Comparison of ENCODE assay signal across 20 cellular contexts in genomic region chr18:48374423-48375149, GRCh38. TPM values are rescaled to one million over a fixed set of nuclear protein-coding genes. Genes with fewer than 3 reads are reported as not detected.
A peak's percentile ranks its signal among the peaks of the same experiment; 100 is the strongest.
DNase-seq lines count a peak whose midpoint lies in the region; ATAC-seq and TF ChIP-seq lines count a peak whose summit lies in the region.
"Had no signal": no experiment of that assay in that cellular context is flagged by ENCODE, and none has a peak within 500 bp of the region (broad histone marks: within the 10 kb centered on the region; RNA-seq: fewer than 3 reads in every experiment).

No MANE protein-coding gene starts in this region.

- intact Hi-C loops in left ventricle myocardium superior (cut with micrococcal nuclease) (no loop called here), sciatic nerve (cut with DNase I) (no loop called here), tibial artery (cut with DNase I; ENCODE audit: low total_unique reads) (no loop called here)

- DNase-seq in GM23248 (peak; percentile 15), astrocyte of the hippocampus (ENCODE audit: low read depth, low spot score) (peak; percentile 51), left ventricle myocardium superior (no peak), sciatic nerve (ENCODE audit: low spot score) (no peak), DMS153 (lab: John Stamatoyannopoulos, UW) (no peak), tibial artery (no peak)
- DNase-seq in naive thymus-derived CD8-positive, alpha-beta T cell, result no peak
- no peak for DNase-seq in stimulated activated CD4-positive, alpha-beta T cell treated with anti-CD3 and anti-CD28 coated beads, Interleukin-4, amount 100 ng/mL, for 1 hour
- DNase-seq: activated CD4-positive, alpha-beta T cell treated with anti-CD3 and anti-CD28 coated beads for 48 hours; activated effector memory CD4-positive, alpha-beta T cell treated with Interleukin-2 at 50 U/mL for 16 hours; midbrain; NCI-H524 treated with DMSO at 0.1 percent for 48 hours; psoas muscle; RPMI8226; stimulated activated CD4-positive, alpha-beta T cell treated with anti-CD3 and anti-CD28 coated beads, Interleukin-4, amount 100 ng/mL, for 24 hours; stomach had no signal

- no peak overlapping the region for H3K4me3 ChIP-seq in GM23248
- peak overlapping the region in 1 of 2 donors; percentile 13 for H3K4me3 ChIP-seq in tibial artery
- H3K4me3 ChIP-seq: GM12878, psoas muscle, smooth muscle cell, stomach had no signal

- in situ Hi-C loops in GM23248 (cut with MboI), result no loop called here

- no peak overlapping the region for H2AFZ ChIP-seq in GM23248

- H3K27me3 ChIP-seq in GM23248 (replicated peaks; ENCODE audit: insufficient read depth) (peaks cover 53% of the 10 kb centered on the region), tibial artery (no peaks in the 10 kb centered on the region)

- no peaks in the 10 kb centered on the region for H3K36me3 Mint-ChIP-seq in naive thymus-derived CD8-positive, alpha-beta T cell

- H3K27ac ChIP-seq in GM23248 (no peak overlapping the region), tibial artery (peak overlapping the region in 1 of 2 donors; percentile 35)
- H3K27ac ChIP-seq: psoas muscle had no signal

- 19 to 22% methylated on average over 7 of the region's 7 CpGs for WGBS in GM23248 (ENCODE audit: low coverage in 1 of 2, low lambda C conversion rate in 2 of 2, missing lambda C conversion rate in 2 of 2), 2 experiments

- no peaks in the 10 kb centered on the region for H3K9me2 ChIP-seq in GM23248 (ENCODE audit: insufficient read depth)

- H3K4me1 ChIP-seq in GM23248 (ENCODE audit: insufficient read depth) (no peaks in the 10 kb centered on the region), tibial artery (peaks cover 0 to 12% (median 8%) of the 10 kb centered on the region in 4 donors)
- H3K4me1 ChIP-seq: psoas muscle had no signal

- no peaks in the 10 kb centered on the region for H3F3A ChIP-seq in GM23248 (ENCODE audit: insufficient read depth)

- H3K9ac ChIP-seq in GM23248, result no peak overlapping the region

- H3K27me3 Mint-ChIP-seq in naive thymus-derived CD8-positive, alpha-beta T cell, result peaks cover 14 to 51% (median 22%) of the 10 kb centered on the region in 5 donors

- no peak overlapping the region for H3K4me3 Mint-ChIP-seq in naive thymus-derived CD8-positive, alpha-beta T cell

- H3K27ac Mint-ChIP-seq in naive thymus-derived CD8-positive, alpha-beta T cell, result no peak overlapping the region

- H3K79me2 ChIP-seq in GM23248 (ENCODE audit: insufficient read depth), result no peaks in the 10 kb centered on the region

- H3K9me3 ChIP-seq in GM23248 (ENCODE audit: low read depth) (no peaks in the 10 kb centered on the region), tibial artery (no peaks in the 10 kb centered on the region)
- H3K9me3 ChIP-seq: psoas muscle, stomach had no signal

- no peak for TF ChIP-seq CTCF in tibial artery (IDR thresholded peaks at IDR 0.05)

- H3K9me3 Mint-ChIP-seq in naive thymus-derived CD8-positive, alpha-beta T cell, result peaks cover under 1 to 7% (median 3%) of the 10 kb centered on the region in 9 donors

- H3K36me3 ChIP-seq in GM23248 (ENCODE audit: low read depth) (no peaks in the 10 kb centered on the region), tibial artery (no peaks in the 10 kb centered on the region)
- H3K36me3 ChIP-seq: stomach had no signal

- H3K4me2 ChIP-seq in GM23248 (ENCODE audit: unreplicated experiment), result no peak overlapping the region
- H3K4me2 ChIP-seq: smooth muscle cell had no signal

- H3K4me1 Mint-ChIP-seq in naive thymus-derived CD8-positive, alpha-beta T cell, result no peaks in the 10 kb centered on the region

- peak; percentile 48 for ATAC-seq in left ventricle myocardium superior
- peak; percentile 78 for ATAC-seq in sciatic nerve
- ATAC-seq in naive thymus-derived CD8-positive, alpha-beta T cell, result no peak
- ATAC-seq: GM12878, HepG2, psoas muscle had no signal

- no peaks in the 10 kb centered on the region for H4K20me1 ChIP-seq in GM23248 (ENCODE audit: insufficient read depth)

- POLR2A ChIA-PET in naive thymus-derived CD8-positive, alpha-beta T cell (lab: Charles Lee), result no interaction called here

RNA-seq across cellular contexts. Expression of gene ZBTB7C, which starts 34.6 kb away (rescaled TPM):
- not detected in 2 replicates for total RNA-seq in GM23248 (2014; rRNA removed; shearing (Covaris generic))
- polyA plus RNA-seq in GM23248 (2016; fragmentation: Nextera tagmentation; extraction: Ambion mirVana), result not detected in 2 replicates
- 2.1 TPM for total RNA-seq in left ventricle myocardium superior
- 44.2 TPM for total RNA-seq in sciatic nerve
- not detected for total RNA-seq in naive thymus-derived CD8-positive, alpha-beta T cell
- not detected for polyA plus RNA-seq in naive thymus-derived CD8-positive, alpha-beta T cell
- polyA plus RNA-seq: AG04450 had no signal

Comparison
In these comparisons a context has a peak if more than half of its experiments do, and no peak if none do; other contexts are left out.
1. DNase-seq: peak in GM23248 (single experiment) and astrocyte of the hippocampus (single experiment); none in left ventricle myocardium superior (single experiment), sciatic nerve (single experiment), naive thymus-derived CD8-positive, alpha-beta T cell (0 of 10), DMS153 (single experiment), stimulated activated CD4-positive, alpha-beta T cell treated with anti-CD3 and anti-CD28 coated beads, Interleukin-4, amount 100 ng/mL, for 1 hour (single experiment) and tibial artery (0 of 2).
2. ATAC-seq: peak in left ventricle myocardium superior (single experiment) and sciatic nerve (single experiment); none in naive thymus-derived CD8-positive, alpha-beta T cell (0 of 2).
3. RNA of gene ZBTB7C, which starts 34.6 kb away (total RNA-seq): 44.2 TPM in sciatic nerve (single experiment); 2.1 TPM in left ventricle myocardium superior (single experiment), not detected in GM23248 and not detected in naive thymus-derived CD8-positive, alpha-beta T cell; every median in the first group is over 10 times any median in the second.